ENCODE assay signal across 23 cellular contexts in the genomic region with DNA sequence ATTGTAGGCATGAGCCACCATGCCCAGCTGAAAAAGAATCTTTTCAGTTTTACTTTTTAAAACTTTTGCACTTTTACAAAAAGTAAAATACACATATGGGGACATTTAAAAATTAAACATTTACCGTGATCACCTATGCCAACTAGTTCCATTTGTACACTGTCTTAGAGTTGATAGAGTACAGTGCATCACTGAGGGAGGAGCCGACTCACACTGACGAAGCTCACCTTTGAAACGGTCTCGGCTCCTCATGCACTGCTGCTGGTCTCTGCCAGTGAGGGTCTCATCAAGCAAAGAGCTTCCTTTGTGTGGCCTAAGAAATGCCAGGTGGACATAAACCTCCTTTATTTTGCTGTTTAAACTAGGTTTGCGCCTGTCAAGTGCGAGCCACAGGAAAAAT.
"Had no signal": no experiment of that assay in that cellular context is flagged by ENCODE, and none has a peak within 500 bp of the region (broad histone marks: within the 10 kb centered on the region; RNA-seq: fewer than 3 reads in every experiment).

No MANE protein-coding gene starts in this region.

- H3K27ac ChIP-seq: brain microvascular endothelial cell, heart left ventricle, left ventricle myocardium inferior, neural progenitor cell, skin epidermis, suprapubic skin, tibial artery, upper lobe of right lung had no signal

- H3K9ac ChIP-seq: neural progenitor cell had no signal

- H3K9me3 Mint-ChIP-seq: activated naive CD4-positive, alpha-beta T cell treated with anti-CD3 and anti-CD28 coated beads, Interleukin-2, amount 10 ng/mL, durations not matched to agents 7 days and 5 days; activated naive CD8-positive, alpha-beta T cell treated with anti-CD3 and anti-CD28 coated beads, Interleukin-2, amount 10 ng/mL, durations not matched to agents 7 days and 5 days; activated T-helper 1 cell treated with anti-CD3 and anti-CD28 coated beads, Interleukin-12 subunit alpha, Interleukin-12 subunit beta, Interleukin-2, Interleukin-4 antibody, amounts not matched to agents 30 ng/mL and 10 ng/mL and 1 ng/mL, durations not matched to agents 14 hours and 24 hours and 36 hours; natural killer cell; neural progenitor cell; stimulated activated naive B cell treated with anti-CD40 and anti-IgM and Interleukin-4, amounts not matched to agents 10 μg/mL and 1 μg/mL and 100 μg/mL, for 72 hours; WTC11 had no signal

- H3K4me1 ChIP-seq: left ventricle myocardium inferior, neural progenitor cell had no signal

- H3K27me3 ChIP-seq: brain microvascular endothelial cell, heart left ventricle, neural progenitor cell, stomach, suprapubic skin, tibial artery, upper lobe of right lung had no signal

- H3K4me3 Mint-ChIP-seq: activated naive CD4-positive, alpha-beta T cell treated with anti-CD3 and anti-CD28 coated beads, Interleukin-2, amount 10 ng/mL, durations not matched to agents 7 days and 5 days; activated naive CD8-positive, alpha-beta T cell treated with anti-CD3 and anti-CD28 coated beads, Interleukin-2, amount 10 ng/mL, durations not matched to agents 7 days and 5 days; activated T-helper 1 cell treated with anti-CD3 and anti-CD28 coated beads, Interleukin-12 subunit alpha, Interleukin-12 subunit beta, Interleukin-2, Interleukin-4 antibody, amounts not matched to agents 30 ng/mL and 10 ng/mL and 1 ng/mL, durations not matched to agents 14 hours and 24 hours and 36 hours; natural killer cell; neural progenitor cell; stimulated activated naive B cell treated with anti-CD40 and anti-IgM and Interleukin-4, amounts not matched to agents 10 μg/mL and 1 μg/mL and 100 μg/mL, for 72 hours; WTC11 had no signal

- H3K36me3 ChIP-seq: brain microvascular endothelial cell, left ventricle myocardium inferior, neural progenitor cell, stomach, suprapubic skin, tibial artery, upper lobe of right lung had no signal

- FAIRE-seq: astrocyte had no signal

- H3K4me1 Mint-ChIP-seq: activated naive CD4-positive, alpha-beta T cell treated with anti-CD3 and anti-CD28 coated beads, Interleukin-2, amount 10 ng/mL, durations not matched to agents 7 days and 5 days; activated naive CD8-positive, alpha-beta T cell treated with anti-CD3 and anti-CD28 coated beads, Interleukin-2, amount 10 ng/mL, durations not matched to agents 7 days and 5 days; natural killer cell; WTC11 had no signal

- H3K4me3 ChIP-seq: heart left ventricle, left ventricle myocardium inferior, lung, neural progenitor cell, skin epidermis, stomach, suprapubic skin, tibial artery, upper lobe of right lung had no signal

- ATAC-seq: esophagus mucosa, natural killer cell, sciatic nerve, upper lobe of right lung, WTC11 had no signal

- H3K27ac Mint-ChIP-seq: activated naive CD4-positive, alpha-beta T cell treated with anti-CD3 and anti-CD28 coated beads, Interleukin-2, amount 10 ng/mL, durations not matched to agents 7 days and 5 days; activated naive CD8-positive, alpha-beta T cell treated with anti-CD3 and anti-CD28 coated beads, Interleukin-2, amount 10 ng/mL, durations not matched to agents 7 days and 5 days; natural killer cell; neural progenitor cell; stimulated activated naive B cell treated with anti-CD40 and anti-IgM and Interleukin-4, amounts not matched to agents 10 μg/mL and 1 μg/mL and 100 μg/mL, for 72 hours; WTC11 had no signal

- H3K4me2 ChIP-seq: neural progenitor cell had no signal

- H3K36me3 Mint-ChIP-seq: activated naive CD4-positive, alpha-beta T cell treated with anti-CD3 and anti-CD28 coated beads, Interleukin-2, amount 10 ng/mL, durations not matched to agents 7 days and 5 days; activated naive CD8-positive, alpha-beta T cell treated with anti-CD3 and anti-CD28 coated beads, Interleukin-2, amount 10 ng/mL, durations not matched to agents 7 days and 5 days; natural killer cell; neural progenitor cell; stimulated activated naive B cell treated with anti-CD40 and anti-IgM and Interleukin-4, amounts not matched to agents 10 μg/mL and 1 μg/mL and 100 μg/mL, for 72 hours; WTC11 had no signal

- H3K9me3 ChIP-seq: heart left ventricle, left ventricle myocardium inferior, stomach, suprapubic skin, tibial artery, upper lobe of right lung had no signal

- H3K27me3 Mint-ChIP-seq: stimulated activated naive B cell treated with anti-CD40 and anti-IgM and Interleukin-4, amounts not matched to agents 10 μg/mL and 1 μg/mL and 100 μg/mL, for 72 hours had no signal

- DNase-seq: activated gamma-delta T cell; activated naive CD4-positive, alpha-beta T cell treated with anti-CD3 and anti-CD28 coated beads, Interleukin-2, amount 10 ng/mL, durations not matched to agents 7 days and 5 days; activated naive CD8-positive, alpha-beta T cell treated with anti-CD3 and anti-CD28 coated beads, Interleukin-2, amount 10 ng/mL, durations not matched to agents 7 days and 5 days; brain microvascular endothelial cell; caudate nucleus; foreskin fibroblast; heart left ventricle; kidney glomerular epithelial cell; left ventricle myocardium inferior; natural killer cell; stimulated activated naive B cell treated with anti-CD40 and anti-IgM and Interleukin-4, amounts not matched to agents 10 μg/mL and 1 μg/mL and 100 μg/mL, for 72 hours; tibial artery; upper lobe of right lung had no signal
